8 cellular contexts compared by ENCODE assay signal in genomic region chr4:6986781-6987565, GRCh38. TPM values are rescaled to one million over a fixed set of nuclear protein-coding genes. Genes with fewer than 3 reads are reported as not detected.
DNase-seq lines count a peak whose midpoint lies in the region; ATAC-seq and TF ChIP-seq lines count a peak whose summit lies in the region.

No MANE protein-coding gene starts in this region.

- H3K27ac Mint-ChIP-seq in mesothelial cell of epicardium = peak overlapping the region; percentile 99

- H3K4me3 Mint-ChIP-seq in mesothelial cell of epicardium = peak overlapping the region; percentile 98

- peak overlapping the region; percentile 66 for H3K4me3 ChIP-seq in endocrine pancreas (ENCODE audit: control insufficient read depth, insufficient read depth, low read length)

- H3K27me3 ChIP-seq in endocrine pancreas (ENCODE audit: control insufficient read depth, insufficient read depth, low read length) = no peaks in the 10 kb centered on the region

- DNase-seq in Caki2 (ENCODE audit: low read depth) (peak; percentile 73), HT1080 (ENCODE audit: low read depth) (peak; percentile 73), NOMO-1 treated with DMSO at 0.1 percent for 48 hours (lab: John Stamatoyannopoulos, UW; ENCODE audit: unreplicated experiment) (peak; percentile 83), mesothelial cell of epicardium (ENCODE audit: low spot score in 2 of 2, unreplicated experiment in 2 of 2) (peak; percentile 95 to 96)
- peak; percentile 81 for DNase-seq in activated CD8-positive, alpha-beta memory T cell treated with anti-CD3 and anti-CD28 coated beads, Interleukin-2, amount 50 U/mL, for 1 hour (ENCODE audit: extremely low read depth)
- DNase-seq in stimulated activated CD8-positive, alpha-beta memory T cell treated with anti-CD3 and anti-CD28 coated beads, Interleukin-15, amount 100 ng/mL, for 24 hours (ENCODE audit: low read depth) = peak; percentile 85

- in situ Hi-C loops in Caki2 (cut with HindIII; ENCODE audit: low pct_unique_long_range_greater_than_20kb, low sequenced_read_pairs) = no loop called here

- H3K9me3 Mint-ChIP-seq in mesothelial cell of epicardium = no peaks in the 10 kb centered on the region

- ATAC-seq in GM21360 (IDR thresholded peaks at IDR 0.05; ENCODE audit: unreplicated experiment) = peak; percentile 72

- no peak for TF ChIP-seq CTCF in mesothelial cell of epicardium (IDR thresholded peaks at IDR 0.05; ENCODE audit: unreplicated experiment)

- H3K9me3 ChIP-seq in endocrine pancreas (ENCODE audit: control insufficient read depth, low read length) = no peaks in the 10 kb centered on the region

- no peaks in the 10 kb centered on the region for H3K36me3 Mint-ChIP-seq in mesothelial cell of epicardium

- no peaks in the 10 kb centered on the region for H3K27me3 Mint-ChIP-seq in mesothelial cell of epicardium (ENCODE audit: low read depth)

- peaks cover 56% of the 10 kb centered on the region for H3K4me1 Mint-ChIP-seq in mesothelial cell of epicardium

- H3K9ac ChIP-seq in endocrine pancreas (ENCODE audit: control insufficient read depth, insufficient read depth, low read length) = peak overlapping the region; percentile 78

- H3K4me1 ChIP-seq in endocrine pancreas (ENCODE audit: control insufficient read depth, insufficient read depth, low read length) = no peaks in the 10 kb centered on the region

- no peaks in the 10 kb centered on the region for H3K36me3 ChIP-seq in endocrine pancreas (ENCODE audit: control insufficient read depth, insufficient read depth, low read length)

RNA-seq across cellular contexts. Expression of gene TADA2B, which starts 56.2 kb away (rescaled TPM):
- 9.0 and 10.9 TPM in 2 replicates for total RNA-seq in Caki2 (2014; rRNA removed; shearing (Covaris generic); ENCODE audit: low replicate concordance)
- total RNA-seq in HT1080 (2014; rRNA removed; shearing (Covaris generic)) = 9.4 and 11.8 TPM in 2 replicates
- polyA plus RNA-seq in HT1080 (2015; cell fraction: cytosol; rRNA removed) = 9.8 and 10.4 TPM in 2 replicates
- polyA plus RNA-seq in HT1080 (2015; cell fraction: nucleus; rRNA removed) = 6.5 and 8.6 TPM in 2 replicates
- total RNA-seq in mesothelial cell of epicardium = 16.5 to 19.0 TPM (median 17.4 TPM) in 3 replicates

Comparison
In these comparisons a context has a peak if more than half of its experiments do, and no peak if none do; other contexts are left out.
1. Peak in every context shown above with its lines: DNase-seq, ATAC-seq and H3K4me3 ChIP-seq.